ENCODE assay signal across 11 cellular contexts in genomic region chr3:1087066-1087555, GRCh38. TPM values are rescaled to one million over a fixed set of nuclear protein-coding genes. Genes with fewer than 3 reads are reported as not detected.
DNase-seq lines count a peak whose midpoint lies in the region; ATAC-seq, FAIRE-seq and TF ChIP-seq lines count a peak whose summit lies in the region.
"Had no signal": no experiment of that assay in that cellular context is flagged by ENCODE, and none has a peak within 500 bp of the region (broad histone marks: within the 10 kb centered on the region; RNA-seq: fewer than 3 reads in every experiment).

No MANE protein-coding gene starts in this region.

- peak overlapping the region; percentile 18 to 79 (median 63) for H3K27ac Mint-ChIP-seq in nephron

- no peaks in the 10 kb centered on the region for H3K79me2 ChIP-seq in H1 (ENCODE audit: control insufficient read depth in 1 of 2, insufficient read depth in 2 of 2, low read length in 2 of 2)

- POLR2A ChIA-PET in H1 (lab: Charles Lee; ENCODE audit: partially characterized antibody), result no interaction called here

- H3K36me3 Mint-ChIP-seq in nephron (ENCODE audit: low read depth), result no peaks in the 10 kb centered on the region

- WGBS in H1 (ENCODE audit: extremely low coverage in 1 of 2, insufficient coverage in 1 of 2, insufficient read length in 1 of 2, insufficient replicate concordance in 2 of 2, low coverage in 1 of 2, low lambda C conversion rate in 2 of 2, missing lambda C conversion rate in 1 of 2), 2 experiments, result 84% methylated on average over 3 of the region's 3 CpGs; no CpG with 5 or more reads in 1 of the 2 experiments

- H3K18ac ChIP-seq in H1 (ENCODE audit: extremely low read depth, low read length), result no peak overlapping the region

- no peak overlapping the region for H2BK120ac ChIP-seq in H1 (replicated peaks; ENCODE audit: low read depth, low read length)

- H3K4me3 Mint-ChIP-seq in nephron, result no peak overlapping the region

- no peak for TF ChIP-seq POLR2A in H1 (IDR thresholded peaks at IDR 0.05; ENCODE audit: control extremely low read depth in 1 of 2, low read depth in 2 of 2, low read length in 2 of 2)

- H3K23me2 ChIP-seq in H1 (ENCODE audit: low read depth, low read length), result no peaks in the 10 kb centered on the region

- no peak overlapping the region for H3K4me3 ChIP-seq in H1 (ENCODE audit: extremely low read depth in 1 of 4, insufficient read depth in 2 of 4, low read depth in 3 of 4, low read length in 4 of 4)

- peak in 2 of 3 experiments; percentile 24 to 28; a peak in 2 of 4 replicates for TF ChIP-seq CTCF in H1 (IDR thresholded peaks at IDR 0.05; ENCODE audit: control extremely low read depth in 1 of 3, insufficient read depth in 1 of 3, low read depth in 1 of 3, low read length in 3 of 3)
- peak; percentile 8 to 45 (median 24) for TF ChIP-seq CTCF in nephron (IDR thresholded peaks at IDR 0.05; ENCODE audit: unreplicated experiment in 3 of 3)

- H3K79me1 ChIP-seq in H1 (ENCODE audit: low read depth, low read length), result no peaks in the 10 kb centered on the region

- no peak overlapping the region for H2BK12ac ChIP-seq in H1 (ENCODE audit: low read depth, low read length)

- no peak overlapping the region for H3K23ac ChIP-seq in H1 (ENCODE audit: insufficient read length)

- H4K5ac ChIP-seq in H1 (ENCODE audit: insufficient read length, low read depth, low read length), result no peak overlapping the region

- no peaks in the 10 kb centered on the region for H3K27me3 Mint-ChIP-seq in nephron (ENCODE audit: low read depth)

- no peak for TF ChIP-seq EP300 in H1 (IDR thresholded peaks at IDR 0.05; ENCODE audit: borderline replicate concordance in 1 of 2, low read depth in 2 of 2, low read length in 2 of 2)

- no peaks in the 10 kb centered on the region for H4K20me1 ChIP-seq in H1 (replicated peaks in 1 of 2; ENCODE audit: control insufficient read depth in 1 of 2, insufficient read depth in 2 of 2, low read length in 2 of 2)

- no peak overlapping the region for H3K14ac ChIP-seq in H1 (ENCODE audit: insufficient read length)

- H4K8ac ChIP-seq in H1 (ENCODE audit: extremely low read depth, insufficient read depth, low read length), result no peak overlapping the region

- H3K27me3 ChIP-seq in H1 (replicated peaks in 1 of 4; ENCODE audit: control insufficient read depth in 3 of 4, extremely low read depth in 1 of 4, insufficient read depth in 3 of 4, low read length in 3 of 4), result no peaks in the 10 kb centered on the region

- H3K9ac ChIP-seq in H1 (replicated peaks in 1 of 4; ENCODE audit: extremely low read depth in 1 of 4, low read depth in 3 of 4, low read length in 3 of 4), result no peak overlapping the region

- no peak overlapping the region for H3K4ac ChIP-seq in H1 (replicated peaks; ENCODE audit: insufficient read length, low read depth, low read length)

- no peak overlapping the region for H3K4me2 ChIP-seq in H1 (ENCODE audit: insufficient read depth in 1 of 2, low read depth in 2 of 2, low read length in 2 of 2)

- ATAC-seq in HG03039 (IDR thresholded peaks at IDR 0.05; ENCODE audit: unreplicated experiment), result no peak
- ATAC-seq in HG03378 (IDR thresholded peaks at IDR 0.05; ENCODE audit: unreplicated experiment), result no peak

- H2AFZ ChIP-seq in H1 (ENCODE audit: low read length), result peak overlapping the region; percentile 86

- no peak overlapping the region for H2BK5ac ChIP-seq in H1 (ENCODE audit: low read depth, low read length)

- no peak overlapping the region for H2BK15ac ChIP-seq in H1 (ENCODE audit: low read length)

- H3K56ac ChIP-seq in H1 (replicated peaks; ENCODE audit: insufficient read length, low read depth, low read length), result no peak overlapping the region

- TF ChIP-seq RAD21 in H1 (IDR thresholded peaks at IDR 0.05 in 1 of 2, conservative IDR thresholded peaks at IDR 0.05 in 1 of 2; ENCODE audit: low read depth in 2 of 2, low read length in 2 of 2), result peak; percentile 65

- H3K9me3 ChIP-seq in H1 (ENCODE audit: insufficient read depth in 2 of 2, low read depth in 1 of 2, low read length in 1 of 2), result no peaks in the 10 kb centered on the region

- H3K36me3 ChIP-seq in H1 (ENCODE audit: control insufficient read depth in 2 of 4, insufficient read depth in 4 of 4, low read length in 3 of 4), result no peaks in the 10 kb centered on the region

- DNase-seq in AG20443 (ENCODE audit: low spot score) (peak; percentile 53), NCI-H526 treated with DMSO at 0.1 percent for 48 hours (lab: John Stamatoyannopoulos, UW) (peak; percentile 14), H1 (ENCODE audit: low read depth in 1 of 2, low spot score in 2 of 2) (no peak), GM19240 (ENCODE audit: insufficient read length, low spot score) (no peak), KG1 (lab: John Stamatoyannopoulos, UW) (no peak)
- DNase-seq: amniotic stem cell, KBM-7 had no signal

- no peak overlapping the region for H2BK20ac ChIP-seq in H1 (ENCODE audit: low read length)

- no peaks in the 10 kb centered on the region for H3K4me1 ChIP-seq in H1 (replicated peaks in 1 of 4; ENCODE audit: control insufficient read depth in 3 of 4, insufficient read depth in 4 of 4, low read length in 3 of 4)

- no peak overlapping the region for H4K91ac ChIP-seq in H1 (replicated peaks; ENCODE audit: insufficient read length, low read length)

- peaks cover 19% of the 10 kb centered on the region for H3K4me1 Mint-ChIP-seq in nephron

- no peaks in the 10 kb centered on the region for H3K9me3 Mint-ChIP-seq in nephron

- FAIRE-seq in H1 (lab: Jason Lieb, UNC), result no peak
- FAIRE-seq: TTC549 had no signal

- CTCF ChIA-PET in H1 (lab: Charles Lee; ENCODE audit: partially characterized antibody), result interaction anchor here (1.0 to 1.6 kb wide), 3 partner anchors 188 to 1012 kb away, joined by 3 to 4 read pairs (median 3); partner anchors contain the start of gene CNTN4

- no peak overlapping the region for H2AK5ac ChIP-seq in H1 (ENCODE audit: low read depth, low read length)

- H3K27ac ChIP-seq in H1 (ENCODE audit: low read depth, low read length), result no peak overlapping the region

TF ChIP-seq in H1, 55 proteins besides CTCF, POLR2A, EP300 and RAD21:
- TF ChIP-seq CEBPB (IDR thresholded peaks at IDR 0.05; ENCODE audit: low read depth, low read length) (peak; percentile 56; the same call in 1 of the 2 replicates), CHD1 (IDR thresholded peaks at IDR 0.05; ENCODE audit: low read depth, low read length) (no peak)

RNA-seq across cellular contexts. Expression of gene CNTN6, which starts 5.7 kb away (rescaled TPM):
- total RNA-seq in H1 (2021; fragmentation: NEBNext Ultra II Directional; extraction: Animal tissue kit (Norgen Biotek cat#: 25700)), result not detected in 2 replicates
- polyA plus RNA-seq in H1 (2011; rRNA removed), result not detected in 2 replicates
- polyA plus RNA-seq in H1 (2011; cell fraction: cytosol; rRNA removed), result not detected
- polyA plus RNA-seq in H1 (2011; cell fraction: nucleus; rRNA removed), result not detected
- not detected in 4 replicates for polyA plus RNA-seq in H1 (2012, experiment 1 of 2)
- not detected for polyA plus RNA-seq in H1 (2012, experiment 2 of 2)
- not detected for polyA plus RNA-seq in H1 (2013, experiment 1 of 2)
- polyA plus RNA-seq in H1 (2013, experiment 2 of 2), result 0.02 TPM
- not detected in 2 replicates for polyA minus RNA-seq in H1 (2011; rRNA and poly(A)+ RNA removed)
- not detected for polyA minus RNA-seq in H1 (2011; cell fraction: cytosol; rRNA and poly(A)+ RNA removed)
- polyA minus RNA-seq in H1 (2011; cell fraction: nucleus; rRNA and poly(A)+ RNA removed), result not detected

Comparison
In these comparisons a context has a peak if more than half of its experiments do, and no peak if none do; other contexts are left out.
1. DNase-seq: peak in AG20443 (single experiment) and NCI-H526 treated with DMSO at 0.1 percent for 48 hours (single experiment); none in H1 (0 of 2), GM19240 (single experiment) and KG1 (single experiment).